ENCODE assay signal across 1 cellular context in the genomic region with DNA sequence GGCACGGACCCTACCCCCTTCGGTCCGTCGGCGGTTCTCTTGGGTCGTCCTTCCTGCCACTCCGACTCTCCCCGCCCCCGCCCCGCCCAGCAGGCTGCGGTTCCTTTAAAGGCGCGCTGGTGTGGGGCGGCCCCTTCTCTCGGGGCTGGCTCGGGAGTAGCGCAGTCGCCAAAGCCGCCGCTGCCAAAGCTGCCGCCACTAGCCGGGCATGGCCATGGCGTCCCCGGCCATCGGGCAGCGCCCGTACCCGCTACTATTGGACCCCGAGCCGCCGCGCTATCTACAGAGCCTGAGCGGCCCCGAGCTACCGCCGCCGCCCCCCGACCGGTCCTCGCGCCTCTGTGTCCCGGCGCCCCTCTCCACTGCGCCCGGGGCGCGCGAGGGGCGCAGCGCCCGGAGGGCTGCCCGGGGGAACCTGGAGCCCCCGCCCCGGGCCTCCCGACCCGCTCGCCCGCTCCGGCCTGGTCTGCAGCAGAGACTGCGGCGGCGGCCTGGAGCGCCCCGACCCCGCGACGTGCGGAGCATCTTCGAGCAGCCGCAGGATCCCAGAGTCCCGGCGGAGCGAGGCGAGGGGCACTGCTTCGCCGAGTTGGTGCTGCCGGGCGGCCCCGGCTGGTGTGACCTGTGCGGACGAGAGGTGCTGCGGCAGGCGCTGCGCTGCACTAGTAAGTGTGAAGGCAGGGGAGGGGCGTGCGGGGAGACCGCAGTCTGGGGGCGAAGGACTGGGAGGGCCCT.
TF ChIP-seq lines count a peak whose summit lies in the region.

A gene with protein sequence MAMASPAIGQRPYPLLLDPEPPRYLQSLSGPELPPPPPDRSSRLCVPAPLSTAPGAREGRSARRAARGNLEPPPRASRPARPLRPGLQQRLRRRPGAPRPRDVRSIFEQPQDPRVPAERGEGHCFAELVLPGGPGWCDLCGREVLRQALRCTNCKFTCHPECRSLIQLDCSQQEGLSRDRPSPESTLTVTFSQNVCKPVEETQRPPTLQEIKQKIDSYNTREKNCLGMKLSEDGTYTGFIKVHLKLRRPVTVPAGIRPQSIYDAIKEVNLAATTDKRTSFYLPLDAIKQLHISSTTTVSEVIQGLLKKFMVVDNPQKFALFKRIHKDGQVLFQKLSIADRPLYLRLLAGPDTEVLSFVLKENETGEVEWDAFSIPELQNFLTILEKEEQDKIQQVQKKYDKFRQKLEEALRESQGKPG (plus strand): TSS at position 137 of the 735 bp plus-strand sequence. CDS start 72 bp downstream, at position 209.

TF ChIP-seq in HEK293, 187 proteins besides CTCF, POLR2A, EP300 and RAD21 (continued from another document):
- TF ChIP-seq, protein P1, sequence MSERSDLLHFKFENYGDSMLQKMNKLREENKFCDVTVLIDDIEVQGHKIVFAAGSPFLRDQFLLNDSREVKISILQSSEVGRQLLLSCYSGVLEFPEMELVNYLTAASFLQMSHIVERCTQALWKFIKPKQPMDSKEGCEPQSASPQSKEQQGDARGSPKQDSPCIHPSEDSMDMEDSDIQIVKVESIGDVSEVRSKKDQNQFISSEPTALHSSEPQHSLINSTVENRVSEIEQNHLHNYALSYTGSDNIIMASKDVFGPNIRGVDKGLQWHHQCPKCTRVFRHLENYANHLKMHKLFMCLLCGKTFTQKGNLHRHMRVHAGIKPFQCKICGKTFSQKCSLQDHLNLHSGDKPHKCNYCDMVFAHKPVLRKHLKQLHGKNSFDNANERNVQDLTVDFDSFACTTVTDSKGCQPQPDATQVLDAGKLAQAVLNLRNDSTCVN (tag by site-specific recombination; optimal IDR thresholded peaks at IDR 0.05) = peak; percentile 21
- TF ChIP-seq SP2 (tag by site-specific recombination; IDR thresholded peaks at IDR 0.05) (peak; percentile 44), ZSCAN16 (tag by site-specific recombination; IDR thresholded peaks at IDR 0.05) (no peak), GLI2 (tag by site-specific recombination; IDR thresholded peaks at IDR 0.05; ENCODE audit: borderline replicate concordance, low read depth) (no peak), ZNF175 (tag by site-specific recombination; IDR thresholded peaks at IDR 0.05) (no peak)
